ENCODE assay signal across 34 cellular contexts in the genomic region with DNA sequence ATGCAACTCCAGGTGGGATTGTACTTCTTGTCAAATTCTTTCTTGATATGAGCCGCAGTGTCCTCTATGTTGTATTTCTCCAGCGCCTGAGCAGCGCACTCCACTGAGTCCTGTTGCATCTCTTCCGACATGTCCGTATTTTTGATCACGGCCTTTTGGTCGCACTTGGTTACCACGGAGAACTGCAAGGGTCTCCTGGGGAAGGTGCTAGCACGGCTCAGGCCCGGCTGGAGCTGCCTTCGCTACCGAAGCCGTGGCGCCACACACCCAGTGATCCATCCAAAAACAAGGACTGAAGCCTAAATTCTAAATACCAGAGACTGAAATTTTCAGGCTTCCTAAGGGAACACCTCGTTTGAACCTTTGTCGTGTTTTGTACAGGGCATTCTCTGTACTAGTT.
"Had no signal": no experiment of that assay in that cellular context is flagged by ENCODE, and none has a peak within 500 bp of the region (broad histone marks: within the 10 kb centered on the region; RNA-seq: fewer than 3 reads in every experiment).

No MANE protein-coding gene starts in this region.

- H3K4me2 ChIP-seq: KMS-11 had no signal

- H3K36me3 ChIP-seq: MG63 had no signal

- H3K27ac ChIP-seq: KMS-11 had no signal

- H3K4me3 ChIP-seq: MG63 had no signal

- H3K27me3 ChIP-seq: MG63 had no signal

- H3K9ac ChIP-seq: KMS-11 had no signal

- DNase-seq: Karpas-422, Kasumi-1, KG1, MG63, MM.1S, MV-4-11, NCI-H1048, NCI-H1092, NCI-H1092 treated with DMSO at 0.1 percent for 48 hours, NCI-H1105, NCI-H1105 treated with DMSO at 0.1 percent for 48 hours, NCI-H1417, NCI-H1417 treated with DMSO at 0.1 percent for 48 hours, NCI-H1436, NCI-H1436 treated with DMSO at 0.1 percent for 48 hours, NCI-H146, NCI-H1694, NCI-H1694 treated with DMSO at 0.1 percent for 48 hours, NCI-H187, NCI-H187 treated with DMSO at 0.1 percent for 48 hours, NCI-H1930, NCI-H2029, NCI-H2029 treated with DMSO at 0.1 percent for 48 hours, NCI-H2081, NCI-H2081 treated with DMSO at 0.1 percent for 48 hours, NCI-H2107, NCI-H2171, NCI-H2171 treated with DMSO at 0.1 percent for 48 hours, NCI-H2227 treated with DMSO at 0.1 percent for 48 hours, NCI-H226, NCI-H345, NCI-H446, NCI-H446 treated with DMSO at 0.1 percent for 48 hours had no signal

- H3K9me3 ChIP-seq: MG63 had no signal
